In genomic region chr12:68198490-68199086, GRCh38 we compare ENCODE assay signal across 33 cellular contexts. TPM values are rescaled to one million over a fixed set of nuclear protein-coding genes. Genes with fewer than 3 reads are reported as not detected.
DNase-seq lines count a peak whose midpoint lies in the region; ATAC-seq and TF ChIP-seq lines count a peak whose summit lies in the region.
"Had no signal": no experiment of that assay in that cellular context is flagged by ENCODE, and none has a peak within 500 bp of the region (broad histone marks: within the 10 kb centered on the region; RNA-seq: fewer than 3 reads in every experiment).

No MANE protein-coding gene starts in this region.

- H3K79me2 ChIP-seq in H9 (ENCODE audit: insufficient read depth, low read length) = no peaks in the 10 kb centered on the region

- H2AFZ ChIP-seq in H9 (ENCODE audit: low read length) = no peak overlapping the region

- H3K23ac ChIP-seq in H9 (ENCODE audit: insufficient read length, low read depth, low read length) = no peak overlapping the region

- TF ChIP-seq CTCF in H9 (conservative IDR thresholded peaks at IDR 0.05) = no peak

- no peaks in the 10 kb centered on the region for H3K79me1 ChIP-seq in H9 (ENCODE audit: insufficient read depth, low read depth, low read length, poor library complexity, severe bottlenecking)

- H3K56ac ChIP-seq in H9 (ENCODE audit: insufficient read length, low read depth, low read length) = no peak overlapping the region

- H3K9me3 Mint-ChIP-seq in activated T-cell treated with anti-CD3 and anti-CD28 coated beads, Interleukin-2, amount 50 U/mL, for 24 hours = no peaks in the 10 kb centered on the region
- H3K9me3 Mint-ChIP-seq in H9 = no peaks in the 10 kb centered on the region
- peaks cover 16% of the 10 kb centered on the region for H3K9me3 Mint-ChIP-seq in activated T-helper 1 cell treated with anti-CD3 and anti-CD28 coated beads, Interleukin-12 subunit alpha, Interleukin-12 subunit beta, Interleukin-2, Interleukin-4 antibody, amounts not matched to agents 30 ng/mL and 10 ng/mL and 1 ng/mL, durations not matched to agents 14 hours and 24 hours and 36 hours
- H3K9me3 Mint-ChIP-seq in effector memory CD8-positive, alpha-beta T cell = no peaks in the 10 kb centered on the region
- H3K9me3 Mint-ChIP-seq: dendritic cell treated with granulocyte-macrophage colony-stimulating factor and Interleukin-4, amounts not matched to agents 40 ng/mL and 50 ng/mL, for 4 days had no signal

- H3K4me1 Mint-ChIP-seq in activated T-cell treated with anti-CD3 and anti-CD28 coated beads, Interleukin-2, amount 50 U/mL, for 24 hours (ENCODE audit: low read depth) = peaks cover 54% of the 10 kb centered on the region
- peaks cover 16 to 18% of the 10 kb centered on the region in 2 experiments for H3K4me1 Mint-ChIP-seq in H9
- peaks cover 81% of the 10 kb centered on the region for H3K4me1 Mint-ChIP-seq in activated T-helper 1 cell treated with anti-CD3 and anti-CD28 coated beads, Interleukin-12 subunit alpha, Interleukin-12 subunit beta, Interleukin-2, Interleukin-4 antibody, amounts not matched to agents 30 ng/mL and 10 ng/mL and 1 ng/mL, durations not matched to agents 14 hours and 24 hours and 36 hours (ENCODE audit: low read depth)
- H3K4me1 Mint-ChIP-seq in effector memory CD8-positive, alpha-beta T cell (ENCODE audit: low read depth in 2 of 2) = peaks cover 26% of the 10 kb centered on the region in 2 donors

- H3K27me3 ChIP-seq in H9 (ENCODE audit: insufficient read depth, low read length) = no peaks in the 10 kb centered on the region
- H3K27me3 ChIP-seq: BLaER1, cardiac muscle cell, SJSA1, tibial artery had no signal

- no peaks in the 10 kb centered on the region for H3K36me3 Mint-ChIP-seq in activated T-cell treated with anti-CD3 and anti-CD28 coated beads, Interleukin-2, amount 50 U/mL, for 24 hours (ENCODE audit: low read depth)
- no peaks in the 10 kb centered on the region; a peak in 1 of 7 replicates for H3K36me3 Mint-ChIP-seq in H9 (ENCODE audit: insufficient read depth in 1 of 3, low read depth in 3 of 3)
- H3K36me3 Mint-ChIP-seq in activated T-helper 1 cell treated with anti-CD3 and anti-CD28 coated beads, Interleukin-12 subunit alpha, Interleukin-12 subunit beta, Interleukin-2, Interleukin-4 antibody, amounts not matched to agents 30 ng/mL and 10 ng/mL and 1 ng/mL, durations not matched to agents 14 hours and 24 hours and 36 hours (ENCODE audit: low read depth) = peaks cover 24% of the 10 kb centered on the region
- peaks cover 8% of the 10 kb centered on the region for H3K36me3 Mint-ChIP-seq in effector memory CD8-positive, alpha-beta T cell (ENCODE audit: insufficient read depth)
- H3K36me3 Mint-ChIP-seq: mesothelial cell of epicardium had no signal

- H3K18ac ChIP-seq in H9 (ENCODE audit: insufficient read length, low read depth, low read length) = no peak overlapping the region

- H3K23me2 ChIP-seq in H9 (ENCODE audit: insufficient read length, low read depth, low read length, poor library complexity, severe bottlenecking) = no peaks in the 10 kb centered on the region

- no peak overlapping the region for H2AK5ac ChIP-seq in H9 (ENCODE audit: insufficient read length, low read length)

- intact Hi-C loops in activated T-helper 1 cell treated with anti-CD3 and anti-CD28 coated beads, Interleukin-12 subunit alpha, Interleukin-12 subunit beta, Interleukin-2, Interleukin-4 antibody, amounts not matched to agents 30 ng/mL and 10 ng/mL and 1 ng/mL, durations not matched to agents 14 hours and 24 hours and 36 hours (cut with micrococcal nuclease) = loop anchor here (1.0 to 2.0 kb wide), 3 partner anchors 8 to 78 kb away; no protein-coding TSS in a partner anchor

- peak overlapping the region; percentile 49 for H3K4me3 Mint-ChIP-seq in activated T-cell treated with anti-CD3 and anti-CD28 coated beads, Interleukin-2, amount 50 U/mL, for 24 hours
- no peak overlapping the region for H3K4me3 Mint-ChIP-seq in H9
- H3K4me3 Mint-ChIP-seq in activated T-helper 1 cell treated with anti-CD3 and anti-CD28 coated beads, Interleukin-12 subunit alpha, Interleukin-12 subunit beta, Interleukin-2, Interleukin-4 antibody, amounts not matched to agents 30 ng/mL and 10 ng/mL and 1 ng/mL, durations not matched to agents 14 hours and 24 hours and 36 hours = peak overlapping the region; percentile 78
- peak overlapping the region; percentile 74 to 80 for H3K4me3 Mint-ChIP-seq in effector memory CD8-positive, alpha-beta T cell
- H3K4me3 Mint-ChIP-seq: dendritic cell treated with granulocyte-macrophage colony-stimulating factor and Interleukin-4, amounts not matched to agents 40 ng/mL and 50 ng/mL, for 4 days; mesothelial cell of epicardium had no signal

- H3K4me2 ChIP-seq in H9 (ENCODE audit: insufficient read depth, insufficient read length, low read length) = no peak overlapping the region
- H3K4me2 ChIP-seq: BLaER1, smooth muscle cell had no signal

- H3K14ac ChIP-seq in H9 (ENCODE audit: insufficient read depth, low read length) = no peak overlapping the region

- H3T11ph ChIP-seq in H9 (ENCODE audit: low read length) = no peak overlapping the region

- H3K4ac ChIP-seq in H9 (ENCODE audit: low read depth, low read length) = no peak overlapping the region

- peak overlapping the region; percentile 92 for H3K27ac Mint-ChIP-seq in activated T-cell treated with anti-CD3 and anti-CD28 coated beads, Interleukin-2, amount 50 U/mL, for 24 hours
- peak overlapping the region in 2 of 3 experiments; percentile 3 to 72; a peak in 2 of 7 replicates for H3K27ac Mint-ChIP-seq in H9
- H3K27ac Mint-ChIP-seq in activated T-helper 1 cell treated with anti-CD3 and anti-CD28 coated beads, Interleukin-12 subunit alpha, Interleukin-12 subunit beta, Interleukin-2, Interleukin-4 antibody, amounts not matched to agents 30 ng/mL and 10 ng/mL and 1 ng/mL, durations not matched to agents 14 hours and 24 hours and 36 hours = peak overlapping the region; percentile 98
- H3K27ac Mint-ChIP-seq in effector memory CD8-positive, alpha-beta T cell = peak overlapping the region; percentile 88 to 91
- H3K27ac Mint-ChIP-seq: dendritic cell treated with granulocyte-macrophage colony-stimulating factor and Interleukin-4, amounts not matched to agents 40 ng/mL and 50 ng/mL, for 4 days had no signal

- no peak overlapping the region for H2BK5ac ChIP-seq in H9 (ENCODE audit: insufficient read length, low read length)

- no peak for DNase-seq in activated T-cell treated with anti-CD3 and anti-CD28 coated beads, Interleukin-2, amount 50 U/mL, for 24 hours
- DNase-seq in activated T-cell treated with anti-CD3 and anti-CD28 coated beads, Interleukin-2, amount 50 U/mL, for 1 hour = no peak
- DNase-seq in H9 (no peak), NCI-H1105 (lab: John Stamatoyannopoulos, UW) (no peak)
- DNase-seq in activated T-helper 1 cell treated with anti-CD3 and anti-CD28 coated beads, Interleukin-12 subunit alpha, Interleukin-12 subunit beta, Interleukin-2, Interleukin-4 antibody, amounts not matched to agents 30 ng/mL and 10 ng/mL and 1 ng/mL, durations not matched to agents 14 hours and 24 hours and 36 hours (ENCODE audit: low spot score) = no peak
- no peak for DNase-seq in effector memory CD8-positive, alpha-beta T cell
- DNase-seq: ACHN; activated CD8-positive, alpha-beta memory T cell treated with anti-CD3 and anti-CD28 coated beads for 24 hours; activated effector memory CD4-positive, alpha-beta T cell treated with Interleukin-2 at 50 U/mL for 16 hours; aorta; Calu3; HCEC 1CT; islet precursor cell; Kasumi-1; naive thymus-derived CD4-positive, alpha-beta T cell; NCI-H1048; NCI-H187; NCI-H526 treated with DMSO at 0.1 percent for 48 hours; retina; stimulated activated CD4-positive, alpha-beta T cell treated with anti-CD3 and anti-CD28 coated beads, Interleukin-4, amount 100 ng/mL, for 1 hour; stimulated activated naive CD4-positive, alpha-beta T cell; tibial artery had no signal

- H4K5ac ChIP-seq in H9 (ENCODE audit: insufficient read length, low read depth, low read length) = no peak overlapping the region

- H3K9ac ChIP-seq in H9 (ENCODE audit: extremely low read depth, insufficient read length, low read length) = no peak overlapping the region
- H3K9ac ChIP-seq: BLaER1 had no signal

- H3K4me1 ChIP-seq in H9 (ENCODE audit: insufficient read depth, low read length) = no peaks in the 10 kb centered on the region
- H3K4me1 ChIP-seq: BLaER1, SJSA1, tibial artery had no signal

- no CpG with 5 or more reads among the region's 12 CpGs for WGBS in H9 (ENCODE audit: extremely low coverage, insufficient read length, low lambda C conversion rate)

- no peaks in the 10 kb centered on the region for H3K9me3 ChIP-seq in H9 (ENCODE audit: control insufficient read depth, low read depth, low read length)
- H3K9me3 ChIP-seq: BLaER1, SJSA1, tibial artery had no signal

- no peak overlapping the region for H3K27ac ChIP-seq in H9 (ENCODE audit: insufficient read length, low read depth, low read length)
- H3K27ac ChIP-seq: BLaER1, cardiac muscle cell, SJSA1, tibial artery had no signal

- peak; percentile 32 for ATAC-seq in effector memory CD8-positive, alpha-beta T cell (replicated peaks)
- ATAC-seq in HG03108 (IDR thresholded peaks at IDR 0.05; ENCODE audit: unreplicated experiment) (no peak), GM18868 (IDR thresholded peaks at IDR 0.05; ENCODE audit: unreplicated experiment) (no peak)
- ATAC-seq: GM12878; naive thymus-derived CD4-positive, alpha-beta T cell had no signal

- H2BK120ac ChIP-seq in H9 (ENCODE audit: low read depth, low read length, poor library complexity, severe bottlenecking) = no peak overlapping the region

- no peak overlapping the region for H2BK20ac ChIP-seq in H9 (ENCODE audit: low read depth, low read length, poor library complexity, severe bottlenecking)

- H2BK15ac ChIP-seq in H9 (ENCODE audit: low read depth, low read length) = no peak overlapping the region

- H2BK12ac ChIP-seq in H9 (ENCODE audit: insufficient read length, low read depth, low read length) = no peak overlapping the region

- H4K91ac ChIP-seq in H9 (ENCODE audit: insufficient read length, low read depth, low read length) = no peak overlapping the region

- H4K8ac ChIP-seq in H9 (replicated peaks; ENCODE audit: insufficient read length, low read depth, low read length) = no peak overlapping the region

- H4K20me1 ChIP-seq in H9 (ENCODE audit: control insufficient read depth, insufficient read depth, insufficient read length) = no peaks in the 10 kb centered on the region
- H4K20me1 ChIP-seq: BLaER1 had no signal

- H3K27me3 Mint-ChIP-seq in activated T-cell treated with anti-CD3 and anti-CD28 coated beads, Interleukin-2, amount 50 U/mL, for 24 hours = no peaks in the 10 kb centered on the region
- no peaks in the 10 kb centered on the region for H3K27me3 Mint-ChIP-seq in H9 (ENCODE audit: low read depth)
- no peaks in the 10 kb centered on the region for H3K27me3 Mint-ChIP-seq in activated T-helper 1 cell treated with anti-CD3 and anti-CD28 coated beads, Interleukin-12 subunit alpha, Interleukin-12 subunit beta, Interleukin-2, Interleukin-4 antibody, amounts not matched to agents 30 ng/mL and 10 ng/mL and 1 ng/mL, durations not matched to agents 14 hours and 24 hours and 36 hours (ENCODE audit: insufficient read depth)
- H3K27me3 Mint-ChIP-seq in effector memory CD8-positive, alpha-beta T cell = no peaks in the 10 kb centered on the region
- H3K27me3 Mint-ChIP-seq: dendritic cell treated with granulocyte-macrophage colony-stimulating factor and Interleukin-4, amounts not matched to agents 40 ng/mL and 50 ng/mL, for 4 days had no signal

RNA-seq across cellular contexts. Expression of gene IL26, which starts 27.0 kb away (rescaled TPM):
- not detected in 2 replicates for total RNA-seq in H9 (2021)
- 6.9 and 8.1 TPM in 2 replicates for total RNA-seq in activated T-helper 1 cell treated with anti-CD3 and anti-CD28 coated beads, Interleukin-12 subunit alpha, Interleukin-12 subunit beta, Interleukin-2, Interleukin-4 antibody, amounts not matched to agents 30 ng/mL and 10 ng/mL and 1 ng/mL, durations not matched to agents 14 hours and 24 hours and 36 hours
- total RNA-seq: aorta, Calu3, cardiac muscle cell, GM12878, liver, mesothelial cell of epicardium, osteocyte, SJSA1, smooth muscle cell had no signal

RNA-seq across cellular contexts. Expression of gene IFNG, which starts 39.0 kb away (rescaled TPM):
- total RNA-seq in H9 (2021) = not detected in 2 replicates
- 2,121 and 2,175 TPM in 2 replicates for total RNA-seq in activated T-helper 1 cell treated with anti-CD3 and anti-CD28 coated beads, Interleukin-12 subunit alpha, Interleukin-12 subunit beta, Interleukin-2, Interleukin-4 antibody, amounts not matched to agents 30 ng/mL and 10 ng/mL and 1 ng/mL, durations not matched to agents 14 hours and 24 hours and 36 hours
- total RNA-seq: aorta, Calu3, cardiac muscle cell, mesothelial cell of epicardium, osteocyte, SJSA1, smooth muscle cell had no signal

RNA-seq across cellular contexts. Expression of gene IL22, which starts 54.8 kb away (rescaled TPM):
- not detected in 2 replicates for total RNA-seq in H9 (2021)
- 3.4 TPM in 2 replicates for total RNA-seq in activated T-helper 1 cell treated with anti-CD3 and anti-CD28 coated beads, Interleukin-12 subunit alpha, Interleukin-12 subunit beta, Interleukin-2, Interleukin-4 antibody, amounts not matched to agents 30 ng/mL and 10 ng/mL and 1 ng/mL, durations not matched to agents 14 hours and 24 hours and 36 hours
- total RNA-seq: aorta, Calu3, cardiac muscle cell, GM12878, liver, mesothelial cell of epicardium, osteocyte, SJSA1, smooth muscle cell had no signal

Comparison
In these comparisons a context has a peak if more than half of its experiments do, and no peak if none do; other contexts are left out.
1. H3K27ac Mint-ChIP-seq: peak in every context shown above with its lines; median percentile 98 in activated T-helper 1 cell treated with anti-CD3 and anti-CD28 coated beads, Interleukin-12 subunit alpha, Interleukin-12 subunit beta, Interleukin-2, Interleukin-4 antibody, amounts not matched to agents 30 ng/mL and 10 ng/mL and 1 ng/mL, durations not matched to agents 14 hours and 24 hours and 36 hours; 92 in activated T-cell treated with anti-CD3 and anti-CD28 coated beads, Interleukin-2, amount 50 U/mL, for 24 hours; 90 in effector memory CD8-positive, alpha-beta T cell; 38 in H9.
2. H3K4me3 Mint-ChIP-seq: peak in activated T-cell treated with anti-CD3 and anti-CD28 coated beads, Interleukin-2, amount 50 U/mL, for 24 hours (single experiment), activated T-helper 1 cell treated with anti-CD3 and anti-CD28 coated beads, Interleukin-12 subunit alpha, Interleukin-12 subunit beta, Interleukin-2, Interleukin-4 antibody, amounts not matched to agents 30 ng/mL and 10 ng/mL and 1 ng/mL, durations not matched to agents 14 hours and 24 hours and 36 hours (single experiment) and effector memory CD8-positive, alpha-beta T cell (2 of 2); none in H9 (0 of 2).
3. RNA of gene IFNG, which starts 39.0 kb away (total RNA-seq): 2,121 to 2,175 TPM in activated T-helper 1 cell treated with anti-CD3 and anti-CD28 coated beads, Interleukin-12 subunit alpha, Interleukin-12 subunit beta, Interleukin-2, Interleukin-4 antibody, amounts not matched to agents 30 ng/mL and 10 ng/mL and 1 ng/mL, durations not matched to agents 14 hours and 24 hours and 36 hours; not detected in H9; every median in the first group is over 1,000 times any median in the second.